Comparison of ENCODE assay signal across 14 cellular contexts in genomic region chr13:83824561-83824960, GRCh38. TPM values are rescaled to one million over a fixed set of nuclear protein-coding genes. Genes with fewer than 3 reads are reported as not detected.
DNase-seq lines count a peak whose midpoint lies in the region; TF ChIP-seq lines count a peak whose summit lies in the region.
"Had no signal": no experiment of that assay in that cellular context is flagged by ENCODE, and none has a peak within 500 bp of the region (broad histone marks: within the 10 kb centered on the region; RNA-seq: fewer than 3 reads in every experiment).

No MANE protein-coding gene starts in this region.

- intact Hi-C loops in dorsolateral prefrontal cortex (cut with DNase I): loop anchor here in 1 of 2 donors (5.0 kb wide), 1 partner anchor 58 kb away; the partner anchor contains the start of gene SLITRK1

- DNase-seq in UCSD-AML1 (lab: John Stamatoyannopoulos, UW; ENCODE audit: unreplicated experiment) (peak; percentile 5), dorsolateral prefrontal cortex (peak in 2 of 10 donors; percentile 49), substantia nigra (lab: John Stamatoyannopoulos, UW) (peak in 3 of 49 donors; percentile 8 to 27 (median 10)), NOMO-1 (lab: John Stamatoyannopoulos, UW; ENCODE audit: unreplicated experiment in 2 of 2) (no peak), COR-L47 (lab: John Stamatoyannopoulos, UW) (no peak), SIG-M5 (lab: John Stamatoyannopoulos, UW) (no peak)
- DNase-seq: BE2C; Caco-2; CD4-positive, alpha-beta memory T cell; DMS53; GF-D8 had no signal

- no peaks in the 10 kb centered on the region for H3K27me3 ChIP-seq in dorsolateral prefrontal cortex
- H3K27me3 ChIP-seq in layer of hippocampus (ENCODE audit: control insufficient read depth, insufficient read depth, low read length): no peaks in the 10 kb centered on the region
- H3K27me3 ChIP-seq: BE2C had no signal

- H3K27ac ChIP-seq in dorsolateral prefrontal cortex: peak overlapping the region in 52 of 59 donors; percentile 1 to 86 (median 66)
- H3K27ac ChIP-seq in layer of hippocampus (ENCODE audit: low read depth, low read length): peak overlapping the region; percentile 75
- H3K27ac ChIP-seq in substantia nigra (ENCODE audit: low read depth, low read length, poor library complexity, severe bottlenecking): peak overlapping the region; percentile 78
- H3K27ac ChIP-seq: C4-2B, HL-60 had no signal

- no peak for TF ChIP-seq CTCF in dorsolateral prefrontal cortex (IDR thresholded peaks at IDR 0.05 in 54 of 56, conservative IDR thresholded peaks at IDR 0.05 in 2 of 56; ENCODE audit: low read depth in 1 of 56, partially characterized antibody in 56 of 56)

- no peak overlapping the region for H3K4me3 ChIP-seq in dorsolateral prefrontal cortex

RNA-seq across cellular contexts. Expression of gene SLITRK1, which starts 57.7 kb away (rescaled TPM):
- 10 to 100 TPM; 24.5 to 76.6 (median 58.5) TPM for total RNA-seq in dorsolateral prefrontal cortex
- total RNA-seq: Caco-2; CD4-positive, alpha-beta memory T cell had no signal
